ENCODE assay signal across 14 cellular contexts in genomic region chr11:66877585-66877984, GRCh38.
"Had no signal": no experiment of that assay in that cellular context is flagged by ENCODE, and none has a peak within 500 bp of the region (broad histone marks: within the 10 kb centered on the region; RNA-seq: fewer than 3 reads in every experiment).

No MANE protein-coding gene starts in this region.

- H3K9me3 Mint-ChIP-seq: activated CD4-positive, alpha-beta memory T cell treated with anti-CD3 and anti-CD28 coated beads, Interleukin-2, amount 10 ng/mL, durations not matched to agents 7 days and 5 days; activated naive CD8-positive, alpha-beta T cell treated with anti-CD3 and anti-CD28 coated beads for 36 hours; activated T-cell treated with anti-CD3 and anti-CD28 coated beads, Interleukin-2, amount 50 U/mL, for 72 hours; mesothelial cell of epicardium had no signal

- H3K9me3 ChIP-seq: colonic mucosa, lower lobe of right lung, right atrium auricular region, transverse colon had no signal

- H3K27ac Mint-ChIP-seq: activated CD4-positive, alpha-beta memory T cell treated with anti-CD3 and anti-CD28 coated beads, Interleukin-2, amount 10 ng/mL, durations not matched to agents 7 days and 5 days; activated naive CD8-positive, alpha-beta T cell treated with anti-CD3 and anti-CD28 coated beads for 36 hours; activated T-cell treated with anti-CD3 and anti-CD28 coated beads, Interleukin-2, amount 50 U/mL, for 72 hours had no signal

- H3K27me3 ChIP-seq: cardiac muscle cell, colonic mucosa, hepatocyte, right atrium auricular region, transverse colon had no signal

- ATAC-seq: activated T-cell treated with anti-CD3 and anti-CD28 coated beads, Interleukin-2, amount 50 U/mL, for 72 hours; lower lobe of right lung had no signal

- H3K4me3 ChIP-seq: cardiac muscle cell, colonic mucosa, hepatocyte, lower lobe of right lung, right atrium auricular region, transverse colon had no signal

- H3K4me1 ChIP-seq: colonic mucosa had no signal

- H3K36me3 Mint-ChIP-seq: activated naive CD8-positive, alpha-beta T cell treated with anti-CD3 and anti-CD28 coated beads for 36 hours; mesothelial cell of epicardium had no signal

- H3K27ac ChIP-seq: cardiac muscle cell, colonic mucosa, hepatocyte, lower lobe of right lung, right atrium auricular region, transverse colon had no signal

- DNase-seq: activated CD4-positive, alpha-beta memory T cell treated with anti-CD3 and anti-CD28 coated beads, Interleukin-2, amount 10 ng/mL, durations not matched to agents 7 days and 5 days; activated gamma-delta T cell treated with Interleukin-2 at 50 U/mL for 16 hours; activated naive CD8-positive, alpha-beta T cell treated with anti-CD3 and anti-CD28 coated beads for 36 hours; activated T-cell treated with anti-CD3 and anti-CD28 coated beads, Interleukin-2, amount 50 U/mL, for 72 hours; aorta; colonic mucosa; small intestine; transverse colon had no signal

- H3K9ac ChIP-seq: parathyroid adenoma had no signal

- H3K36me3 ChIP-seq: cardiac muscle cell, colonic mucosa, lower lobe of right lung, right atrium auricular region, transverse colon had no signal

- H3K4me3 Mint-ChIP-seq: activated CD4-positive, alpha-beta memory T cell treated with anti-CD3 and anti-CD28 coated beads, Interleukin-2, amount 10 ng/mL, durations not matched to agents 7 days and 5 days; activated naive CD8-positive, alpha-beta T cell treated with anti-CD3 and anti-CD28 coated beads for 36 hours; activated T-cell treated with anti-CD3 and anti-CD28 coated beads, Interleukin-2, amount 50 U/mL, for 72 hours; mesothelial cell of epicardium had no signal
